8 cellular contexts compared by ENCODE assay signal in the genomic region with DNA sequence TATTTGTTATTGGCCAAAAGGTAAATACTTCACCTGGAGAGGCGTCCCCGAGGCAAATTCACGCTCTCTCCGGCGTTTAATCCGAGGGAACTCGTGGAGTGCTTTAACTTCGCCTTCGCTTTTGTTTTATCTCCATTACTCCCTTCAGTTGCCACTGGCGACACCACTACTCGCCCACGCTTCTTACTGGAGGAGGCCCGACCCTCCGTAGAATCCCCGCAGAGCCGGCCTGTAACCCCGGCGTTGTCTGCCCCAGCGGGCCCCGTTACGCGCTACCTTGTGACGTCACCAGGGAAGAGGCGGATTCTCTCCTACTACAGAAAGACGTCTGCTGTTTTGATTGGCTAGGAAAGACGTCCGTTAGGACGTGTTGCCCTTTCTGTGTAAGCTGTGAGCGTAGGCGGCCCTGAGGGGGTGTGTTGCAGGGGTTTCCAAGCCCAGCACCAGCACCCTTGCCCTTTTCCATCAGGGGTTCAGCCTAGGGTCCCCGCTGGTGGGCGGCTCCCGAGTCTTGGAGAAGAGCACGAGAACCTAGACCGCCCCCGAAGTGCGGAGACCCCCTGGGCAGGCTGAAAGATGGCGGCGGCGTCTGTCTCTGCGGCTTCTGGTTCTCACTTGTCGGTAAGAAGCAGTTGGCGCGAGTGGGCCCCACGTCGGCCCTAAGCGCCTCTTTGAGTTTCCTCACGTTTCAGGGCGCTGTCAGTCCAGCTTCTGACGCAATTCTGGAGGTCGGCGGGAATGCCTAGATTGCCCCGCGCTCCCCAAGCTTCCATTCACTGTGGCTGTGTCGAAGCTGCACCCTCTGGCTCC. TPM values are rescaled to one million over a fixed set of nuclear protein-coding genes. Genes with fewer than 3 reads are reported as not detected.
A peak's percentile ranks its signal among the peaks of the same experiment; 100 is the strongest.
DNase-seq lines count a peak whose midpoint lies in the region; ATAC-seq and TF ChIP-seq lines count a peak whose summit lies in the region.

CEP57 (plus strand) TSS at position 376 of the 810 bp plus-strand sequence; CDS start at position 577, 201 bp downstream.

- H3K9me3 Mint-ChIP-seq in activated CD4-positive, alpha-beta T cell treated with anti-CD3 and anti-CD28 coated beads, Interleukin-2, amount 10 ng/mL, durations not matched to agents 7 days and 5 days, result no peaks in the 10 kb centered on the region

- no peaks in the 10 kb centered on the region for H3K27me3 Mint-ChIP-seq in activated CD4-positive, alpha-beta T cell treated with anti-CD3 and anti-CD28 coated beads, Interleukin-2, amount 10 ng/mL, durations not matched to agents 7 days and 5 days

- DNase-seq in BJ (ENCODE audit: low read depth) (peak; percentile 82), NCI-H69 (lab: John Stamatoyannopoulos, UW) (peak; percentile 99), cortex of kidney (lab: John Stamatoyannopoulos, UW) (peak; percentile 43), left colon (peak; percentile 95 to 97)
- peak; percentile 97 for DNase-seq in activated CD4-positive, alpha-beta T cell treated with anti-CD3 and anti-CD28 coated beads, Interleukin-2, amount 10 ng/mL, durations not matched to agents 7 days and 5 days
- DNase-seq in stimulated activated CD4-positive, alpha-beta T cell treated with anti-CD3 and anti-CD28 coated beads, Interleukin-1b, Interleukin-23, amount 100 ng/mL, for 48 hours, result peak; percentile 96

- POLR2A ChIA-PET in BJ (lab: Charles Lee), result interaction anchor here (1.2 kb wide), 1 partner anchor 599 kb away, joined by 5 read pairs; the partner anchor contains the start of gene CCDC82
- POLR2A ChIA-PET in activated CD4-positive, alpha-beta T cell treated with anti-CD3 and anti-CD28 coated beads, Interleukin-2, amount 10 ng/mL, durations not matched to agents 7 days and 5 days (lab: Charles Lee), result interaction anchor here (0.5 to 1.2 kb wide), 4 partner anchors 90 to 723 kb away, joined by 3 to 5 read pairs (median 3); partner anchors contain the start of gene SESN3

- CTCF ChIA-PET in BJ (lab: Yijun Ruan, JAX), result interaction anchor here (0.6 to 3.4 kb wide), 6 partner anchors 10 to 1235 kb away, joined by 3 to 10 read pairs (median 5); no protein-coding TSS in a partner anchor
- CTCF ChIA-PET in activated CD4-positive, alpha-beta T cell treated with anti-CD3 and anti-CD28 coated beads, Interleukin-2, amount 10 ng/mL, durations not matched to agents 7 days and 5 days (lab: Charles Lee), result interaction anchor here (0.7 to 1.7 kb wide), 12 partner anchors 10 to 701 kb away, joined by 3 to 7 read pairs (median 4); partner anchors contain the start of genes ENDOD1 and MAML2

- peaks cover 43% of the 10 kb centered on the region for H3K36me3 Mint-ChIP-seq in activated CD4-positive, alpha-beta T cell treated with anti-CD3 and anti-CD28 coated beads, Interleukin-2, amount 10 ng/mL, durations not matched to agents 7 days and 5 days (ENCODE audit: low read depth)

- peak within 1 kb of the TSS; percentile 93 for H3K4me3 Mint-ChIP-seq in activated CD4-positive, alpha-beta T cell treated with anti-CD3 and anti-CD28 coated beads, Interleukin-2, amount 10 ng/mL, durations not matched to agents 7 days and 5 days

- peak within 1 kb of the TSS; percentile 88 for H3K4me3 ChIP-seq in BJ (ENCODE audit: low read depth, low read length)

- ATAC-seq in GM19328 (IDR thresholded peaks at IDR 0.05; ENCODE audit: unreplicated experiment) (peak; percentile 58), HG03520 (IDR thresholded peaks at IDR 0.05; ENCODE audit: unreplicated experiment) (peak; percentile 61), left colon (peak; percentile 83)

- no peaks in the 10 kb centered on the region for H3K36me3 ChIP-seq in BJ (ENCODE audit: control insufficient read depth, insufficient read depth, low read length)

- H3K27me3 ChIP-seq in BJ (ENCODE audit: control insufficient read depth, insufficient read depth, low read length), result no peaks in the 10 kb centered on the region

- no peak for TF ChIP-seq CTCF in BJ (IDR thresholded peaks at IDR 0.05; ENCODE audit: insufficient read depth, low read depth, low read length)

- H3K4me1 Mint-ChIP-seq in activated CD4-positive, alpha-beta T cell treated with anti-CD3 and anti-CD28 coated beads, Interleukin-2, amount 10 ng/mL, durations not matched to agents 7 days and 5 days, result peaks cover 60% of the 10 kb centered on the region

- peak within 1 kb of the TSS; percentile 100 for H3K27ac Mint-ChIP-seq in activated CD4-positive, alpha-beta T cell treated with anti-CD3 and anti-CD28 coated beads, Interleukin-2, amount 10 ng/mL, durations not matched to agents 7 days and 5 days

- intact Hi-C loops in left colon (cut with DNase I, micrococcal nuclease), result no loop called here

RNA-seq across cellular contexts. Expression of gene CEP57, which starts in this region (rescaled TPM):
- polyA plus RNA-seq in BJ (2011; rRNA removed), result 18.3 and 27.9 TPM in 2 replicates
- polyA minus RNA-seq in BJ (2011; rRNA and poly(A)+ RNA removed), result 8.3 and 10.5 TPM in 2 replicates
- total RNA-seq in activated CD4-positive, alpha-beta T cell treated with anti-CD3 and anti-CD28 coated beads, Interleukin-2, amount 10 ng/mL, durations not matched to agents 7 days and 5 days, result 10 to 100 TPM; 67.7 to 73.2 TPM
- 10 to 100 TPM; 29.4 to 31.7 TPM for total RNA-seq in left colon

Comparison
In these comparisons a context has a peak if more than half of its experiments do, and no peak if none do; other contexts are left out.
1. Peak in every context shown above with its lines: DNase-seq, ATAC-seq and H3K4me3 ChIP-seq.
2. DNase-seq: peak in every context shown above with its lines; median percentile 99 in NCI-H69; 97 in activated CD4-positive, alpha-beta T cell treated with anti-CD3 and anti-CD28 coated beads, Interleukin-2, amount 10 ng/mL, durations not matched to agents 7 days and 5 days; 96 in left colon; 96 in stimulated activated CD4-positive, alpha-beta T cell treated with anti-CD3 and anti-CD28 coated beads, Interleukin-1b, Interleukin-23, amount 100 ng/mL, for 48 hours; 82 in BJ; 43 in cortex of kidney.